In genomic region chr4:16865209-16865896, GRCh38 we compare ENCODE assay signal across 16 cellular contexts. TPM values are rescaled to one million over a fixed set of nuclear protein-coding genes. Genes with fewer than 3 reads are reported as not detected.
"Had no signal": no experiment of that assay in that cellular context is flagged by ENCODE, and none has a peak within 500 bp of the region (broad histone marks: within the 10 kb centered on the region; RNA-seq: fewer than 3 reads in every experiment).

No MANE protein-coding gene starts in this region.

- H3K4me1 ChIP-seq: gastroesophageal sphincter, psoas muscle had no signal

- H3K9ac ChIP-seq: SK-N-SH had no signal

- H3K27me3 ChIP-seq: gastroesophageal sphincter, ovary had no signal

- FAIRE-seq: bronchial epithelial cell had no signal

- H3K9me3 ChIP-seq: gastroesophageal sphincter, ovary, psoas muscle, SK-N-SH had no signal

- H3K4me2 ChIP-seq: smooth muscle cell had no signal

- H3K27ac ChIP-seq: ovary, psoas muscle had no signal

- DNase-seq: activated CD4-positive, alpha-beta memory T cell treated with anti-CD3 and anti-CD28 coated beads, Interleukin-2, amount 10 ng/mL, durations not matched to agents 7 days and 5 days; activated CD4-positive, alpha-beta T cell treated with anti-CD3 and anti-CD28 coated beads for 48 hours; activated CD4-positive, CD25-positive, alpha-beta regulatory T cell; activated CD8-positive, alpha-beta memory T cell treated with anti-CD3 and anti-CD28 coated beads, Interleukin-2, amount 10 ng/mL, durations not matched to agents 7 days and 5 days; effector memory CD8-positive, alpha-beta T cell; ovary; psoas muscle; SK-N-SH; stimulated activated CD4-positive, alpha-beta T cell treated with anti-CD3 and anti-CD28 coated beads, Interleukin-4, amount 100 ng/mL, for 4 hours; substantia nigra; trophoblast cell had no signal

- H3K36me3 ChIP-seq: gastroesophageal sphincter, ovary had no signal

- H3K4me3 ChIP-seq: gastroesophageal sphincter, ovary, psoas muscle, smooth muscle cell had no signal

- ATAC-seq: activated CD8-positive, alpha-beta memory T cell treated with anti-CD3 and anti-CD28 coated beads, Interleukin-2, amount 10 ng/mL, durations not matched to agents 7 days and 5 days; effector memory CD8-positive, alpha-beta T cell; gastroesophageal sphincter; psoas muscle; sciatic nerve; stimulated activated memory B cell treated with anti-CD40 and anti-IgM and Interleukin-4, amounts not matched to agents 10 μg/mL and 1 μg/mL and 100 μg/mL, for 72 hours had no signal

RNA-seq across cellular contexts. Expression of gene LDB2, which starts 33.1 kb away (rescaled TPM):
- total RNA-seq: activated CD4-positive, alpha-beta memory T cell treated with anti-CD3 and anti-CD28 coated beads, Interleukin-2, amount 10 ng/mL, durations not matched to agents 7 days and 5 days; activated CD8-positive, alpha-beta memory T cell treated with anti-CD3 and anti-CD28 coated beads, Interleukin-2, amount 10 ng/mL, durations not matched to agents 7 days and 5 days; bronchial epithelial cell had no signal
